Comparison of ENCODE assay signal across 8 cellular contexts in the genomic region with DNA sequence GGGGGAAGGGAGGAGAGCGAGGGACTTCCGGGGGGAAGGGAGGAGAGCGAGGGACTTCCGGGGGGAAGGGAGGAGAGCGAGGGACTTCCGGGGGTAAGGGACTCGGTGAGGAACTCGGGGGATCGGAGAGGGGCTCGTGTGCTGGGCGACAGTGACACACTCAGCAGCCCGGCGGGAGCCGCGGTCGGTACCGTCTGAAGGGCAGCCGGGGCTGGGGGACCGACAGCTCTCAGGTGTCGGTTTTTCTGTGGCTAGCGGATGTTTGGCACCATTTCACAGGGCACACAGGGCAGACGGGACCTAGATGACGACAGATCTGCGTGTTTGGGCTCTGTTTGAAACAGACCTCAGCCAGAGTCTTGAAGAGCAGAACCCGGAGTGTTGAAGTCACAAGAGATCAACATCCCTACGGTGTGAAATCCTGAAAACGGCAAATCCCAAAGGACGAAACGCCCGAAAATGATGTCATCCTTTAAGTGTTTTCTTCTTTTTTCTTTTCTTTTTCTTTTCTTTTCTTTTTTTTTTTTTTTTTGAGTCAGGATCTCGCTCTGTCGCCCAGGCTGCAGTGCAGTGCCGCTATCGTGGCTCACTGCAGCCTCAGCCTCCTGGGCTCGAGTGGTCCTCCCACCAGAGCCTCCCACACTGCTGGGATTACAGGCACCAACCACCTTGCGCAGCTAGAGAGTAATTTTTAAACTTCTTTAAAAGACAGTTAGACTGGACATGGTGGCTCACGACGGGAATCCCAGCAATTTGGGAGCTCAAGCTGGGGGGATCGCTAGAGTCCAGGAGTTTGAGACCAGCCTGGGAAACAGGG. TPM values are rescaled to one million over a fixed set of nuclear protein-coding genes. Genes with fewer than 3 reads are reported as not detected.
DNase-seq lines count a peak whose midpoint lies in the region; ATAC-seq and TF ChIP-seq lines count a peak whose summit lies in the region.

No MANE protein-coding gene starts in this region.

- ATAC-seq in GM21529 (IDR thresholded peaks at IDR 0.05; ENCODE audit: unreplicated experiment) (peak; percentile 52), T-cell (replicated peaks in 1 of 4) (peak; percentile 76 to 86 (median 80))

- no peaks in the 10 kb centered on the region for H3K36me3 Mint-ChIP-seq in T-cell

- CTCF ChIA-PET in T-cell (lab: Charles Lee): interaction anchor here (0.6 to 1.5 kb wide), 7 partner anchors 19 to 435 kb away, joined by 3 to 7 read pairs (median 4); a partner anchor contains a TSS

- H3K4me3 ChIP-seq in adrenal gland (peak overlapping the region; percentile 37 to 65 (median 62)), left ventricle myocardium inferior (peak overlapping the region; percentile 78), prostate gland (peak overlapping the region; percentile 63 to 81)

- peak overlapping the region; percentile 82 to 98 (median 97) for H3K4me3 Mint-ChIP-seq in T-cell

- no peaks in the 10 kb centered on the region for H3K9me3 ChIP-seq in adrenal gland (replicated peaks in 1 of 3)
- H3K9me3 ChIP-seq in left ventricle myocardium inferior (replicated peaks): no peaks in the 10 kb centered on the region
- no peaks in the 10 kb centered on the region for H3K9me3 ChIP-seq in prostate gland

- no peaks in the 10 kb centered on the region for H3K9me3 Mint-ChIP-seq in T-cell

- H3K27me3 Mint-ChIP-seq in T-cell: no peaks in the 10 kb centered on the region

- peak; percentile 90 for DNase-seq in DMS53 (lab: John Stamatoyannopoulos, UW)
- DNase-seq in LoVo (ENCODE audit: low spot score): peak; percentile 71
- DNase-seq in T-cell: peak; percentile 64 to 96 (median 89)
- peak; percentile 71 to 86 (median 77) for DNase-seq in adrenal gland
- peak; percentile 63 for DNase-seq in left ventricle myocardium inferior
- DNase-seq in prostate gland (ENCODE audit: low spot score): peak; percentile 46
- DNase-seq in ureter (ENCODE audit: low spot score): peak; percentile 76

- H3K4me1 ChIP-seq in adrenal gland (replicated peaks in 1 of 2) (peaks cover 4 to 5% of the 10 kb centered on the region in 2 donors), left ventricle myocardium inferior (peaks cover 18% of the 10 kb centered on the region), prostate gland (replicated peaks) (no peaks in the 10 kb centered on the region)

- peaks cover 11 to 25% (median 21%) of the 10 kb centered on the region in 3 donors for H3K4me1 Mint-ChIP-seq in T-cell

- POLR2A ChIA-PET in T-cell (lab: Charles Lee): interaction anchor here in 1 of 2 donors (0.6 kb wide), 2 partner anchors 147 to 649 kb away, joined by 3 read pairs; no protein-coding TSS in a partner anchor

- peak overlapping the region; percentile 99 for H3K27ac Mint-ChIP-seq in T-cell

- TF ChIP-seq CTCF in adrenal gland (IDR thresholded peaks at IDR 0.05) (no peak), left ventricle myocardium inferior (IDR thresholded peaks at IDR 0.05; ENCODE audit: borderline replicate concordance) (no peak), prostate gland (IDR thresholded peaks at IDR 0.05) (no peak)

- 5 to 10% (median 6%) methylated on average over 35 to 38 of the region's 39 CpGs for WGBS in adrenal gland, 4 donors
- WGBS in prostate gland: 6% methylated on average over 33 of the region's 39 CpGs

- H3K27ac ChIP-seq in adrenal gland (peak overlapping the region; percentile 93 to 98 (median 96)), left ventricle myocardium inferior (replicated peaks) (peak overlapping the region; percentile 96), prostate gland (peak overlapping the region; percentile 88 to 97)

- TF ChIP-seq POLR2A in adrenal gland (IDR thresholded peaks at IDR 0.05) (peak; percentile 88 to 93), prostate gland (IDR thresholded peaks at IDR 0.05) (peak; percentile 61)

- H3K27me3 ChIP-seq in adrenal gland (no peaks in the 10 kb centered on the region), left ventricle myocardium inferior (ENCODE audit: low read depth) (peaks cover 7% of the 10 kb centered on the region), prostate gland (replicated peaks; ENCODE audit: insufficient read depth) (no peaks in the 10 kb centered on the region)

- intact Hi-C loops in adrenal gland (cut with DNase I): loop anchor here in 1 of 2 donors (5.0 to 10.0 kb wide), 2 partner anchors 51 to 263 kb away; a partner anchor contains a TSS
- intact Hi-C loops in left ventricle myocardium inferior (cut with micrococcal nuclease): no loop called here
- intact Hi-C loops in prostate gland (cut with DNase I): loop anchor here (5.0 to 10.0 kb wide), 3 partner anchors 83 to 401 kb away; a partner anchor contains a TSS

- no peaks in the 10 kb centered on the region for H3K36me3 ChIP-seq in adrenal gland (replicated peaks in 1 of 2)
- H3K36me3 ChIP-seq in left ventricle myocardium inferior: no peaks in the 10 kb centered on the region
- H3K36me3 ChIP-seq in prostate gland: no peaks in the 10 kb centered on the region

RNA-seq across cellular contexts. Expression of a gene that starts 23.9 kb away (rescaled TPM):
- 10 to 100 TPM in 3 of 5 donors, 1 to 10 TPM in 2; 6.0 to 16.3 (median 13.6) TPM for total RNA-seq in T-cell
- total RNA-seq in adrenal gland: 10 to 100 TPM in 4 of 8 donors, 1 to 10 TPM in 4; 3.5 to 20.5 (median 11.5) TPM
- polyA plus RNA-seq in adrenal gland: 1 to 10 TPM; 1.9 to 8.1 (median 3.8) TPM
- 8.7 TPM for total RNA-seq in left ventricle myocardium inferior
- 10 to 100 TPM; 12.9 to 30.2 TPM for total RNA-seq in prostate gland
- 10.0 TPM for total RNA-seq in ureter

RNA-seq across cellular contexts. Expression of a gene that starts 41.1 kb away (rescaled TPM):
- total RNA-seq in T-cell (1 to 10 TPM in 3 of 5 donors, under 1 TPM in 2; 0.49 to 2.7 (median 1.3) TPM), adrenal gland (1 to 10 TPM in 3 of 8 donors, under 1 TPM in 2, not detected in 3; 0.28 to 3.2 (median 2.0) TPM), left ventricle myocardium inferior (not detected), prostate gland (1 to 10 TPM in 1 of 2 donors, not detected in 1; 4.6 TPM), ureter (2.5 TPM)
- 1 to 10 TPM in 1 of 3 donors, under 1 TPM in 1, not detected in 1; 0.72 to 2.9 TPM for polyA plus RNA-seq in adrenal gland

Comparison
In these comparisons a context has a peak if more than half of its experiments do, and no peak if none do; other contexts are left out.
1. Peak in every context shown above with its lines: DNase-seq, ATAC-seq, H3K4me3 ChIP-seq and H3K27ac ChIP-seq.